1 cellular context compared by ENCODE assay signal in genomic region chr19:56839665-56840451, GRCh38.
TF ChIP-seq lines count a peak whose summit lies in the region.

No MANE protein-coding gene starts in this region.

TF ChIP-seq in HepG2, 621 proteins besides CTCF, POLR2A, EP300 and RAD21 (continued from another document):
- TF ChIP-seq SALL2 (CRISPR knock-in tag; IDR thresholded peaks at IDR 0.05) (0 out of 2 replicates have a peak, but pooled peaks have one; percentile 14), ZNF720 (CRISPR knock-in tag; IDR thresholded peaks at IDR 0.05) (no peak), ZSCAN20 (CRISPR knock-in tag; IDR thresholded peaks at IDR 0.05; ENCODE audit: borderline replicate concordance) (no peak), ZNF468 (CRISPR knock-in tag; IDR thresholded peaks at IDR 0.05) (peak; percentile 44; the same call in 1 of the 2 replicates), ZNF335 (CRISPR knock-in tag; IDR thresholded peaks at IDR 0.05) (no peak), CHD4 (IDR thresholded peaks at IDR 0.05; ENCODE audit: borderline replicate concordance, low read length) (no peak), ZFX (CRISPR knock-in tag; IDR thresholded peaks at IDR 0.05; ENCODE audit: low read depth) (no peak)
